In the genomic region with DNA sequence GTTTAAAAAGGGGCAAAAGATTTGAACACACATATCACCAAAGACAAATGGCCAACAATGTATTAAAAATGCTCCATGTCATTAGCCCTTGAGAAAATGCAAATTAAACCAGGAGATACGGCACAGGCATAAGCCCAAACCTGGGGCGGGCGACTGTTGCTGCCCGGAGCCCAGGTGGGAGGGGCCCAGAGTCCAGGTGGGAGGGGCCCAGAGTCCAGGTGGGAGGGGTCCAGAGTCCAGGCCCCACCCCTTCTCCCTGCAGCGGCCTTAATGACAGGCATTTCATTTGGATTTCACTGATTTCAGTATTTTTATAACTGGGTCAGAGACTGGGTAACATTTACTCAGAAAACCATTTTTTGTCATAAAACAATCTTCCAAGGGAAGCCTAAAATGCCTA, we compare ENCODE assay signal across 22 cellular contexts.
DNase-seq lines count a peak whose midpoint lies in the region; ATAC-seq, FAIRE-seq and TF ChIP-seq lines count a peak whose summit lies in the region.
"Had no signal": no experiment of that assay in that cellular context is flagged by ENCODE, and none has a peak within 500 bp of the region (broad histone marks: within the 10 kb centered on the region; RNA-seq: fewer than 3 reads in every experiment).

No MANE protein-coding gene starts in this region.

- no peak overlapping the region for H3K27ac ChIP-seq in small intestine (ENCODE audit: low read depth in 1 of 2, low read length in 1 of 2)
- H3K27ac ChIP-seq: adrenal gland, prostate gland, SJSA1, tibial nerve had no signal

- H3K9me3 ChIP-seq in small intestine (ENCODE audit: control insufficient read depth, low read depth): no peaks in the 10 kb centered on the region
- H3K9me3 ChIP-seq: adrenal gland, prostate gland, SJSA1, tibial nerve had no signal

- H3K4me3 ChIP-seq in H7 (ENCODE audit: insufficient read depth, low read depth, low read length) (no peak overlapping the region), small intestine (ENCODE audit: low read depth in 1 of 2, low read length in 2 of 2) (no peak overlapping the region)
- H3K4me3 ChIP-seq: adrenal gland, prostate gland, SJSA1, tibial nerve had no signal

- H3K27me3 Mint-ChIP-seq in activated T-helper 17 cell treated with anti-CD3 and anti-CD28 coated beads, Interleukin-2, amount 50 U/mL, for 72 hours: no peaks in the 10 kb centered on the region
- H3K27me3 Mint-ChIP-seq: activated CD4-positive, alpha-beta T cell treated with anti-CD3 and anti-CD28 coated beads, Interleukin-2, amount 10 ng/mL, durations not matched to agents 24 days and 14 days; central memory CD8-positive, alpha-beta T cell; stimulated activated memory B cell treated with anti-CD40 and anti-IgM and Interleukin-4, amounts not matched to agents 10 μg/mL and 1 μg/mL and 100 μg/mL, for 72 hours had no signal

- no peak for TF ChIP-seq CTCF in omental fat pad (IDR thresholded peaks at IDR 0.05)

- H3K27me3 ChIP-seq in H7 (ENCODE audit: control insufficient read depth, insufficient read depth, low read length) (no peaks in the 10 kb centered on the region), small intestine (ENCODE audit: control insufficient read depth in 2 of 2, insufficient read depth in 2 of 2, low read length in 2 of 2) (no peaks in the 10 kb centered on the region)
- H3K27me3 ChIP-seq: adrenal gland, SJSA1, tibial nerve had no signal

- WGBS in small intestine, 3 donors: 49 to 76% (median 68%) methylated on average over 5 of the region's 5 CpGs

- H3K4me1 ChIP-seq in small intestine (ENCODE audit: control insufficient read depth in 2 of 2, insufficient read depth in 1 of 2, low read depth in 1 of 2, low read length in 1 of 2): no peaks in the 10 kb centered on the region
- H3K4me1 ChIP-seq: prostate gland had no signal

- H3K36me3 ChIP-seq in H7 (replicated peaks; ENCODE audit: control insufficient read depth, insufficient read depth, low read length) (no peaks in the 10 kb centered on the region), small intestine (ENCODE audit: control insufficient read depth in 2 of 2, insufficient read depth in 2 of 2, low read length in 2 of 2) (no peaks in the 10 kb centered on the region)
- H3K36me3 ChIP-seq: adrenal gland, prostate gland had no signal

- peak; percentile 49 for ATAC-seq in activated T-helper 17 cell treated with anti-CD3 and anti-CD28 coated beads, Interleukin-2, amount 50 U/mL, for 72 hours (replicated peaks)
- ATAC-seq in omental fat pad (ENCODE audit: low FRiP score): no peak
- ATAC-seq: stimulated activated memory B cell treated with anti-CD40 and anti-IgM and Interleukin-4, amounts not matched to agents 10 μg/mL and 1 μg/mL and 100 μg/mL, for 72 hours had no signal

- H3K36me3 Mint-ChIP-seq in activated T-helper 17 cell treated with anti-CD3 and anti-CD28 coated beads, Interleukin-2, amount 50 U/mL, for 72 hours (ENCODE audit: low read depth): peaks cover 43% of the 10 kb centered on the region

- no peaks in the 10 kb centered on the region for H3K9me3 Mint-ChIP-seq in activated T-helper 17 cell treated with anti-CD3 and anti-CD28 coated beads, Interleukin-2, amount 50 U/mL, for 72 hours
- H3K9me3 Mint-ChIP-seq: activated CD4-positive, alpha-beta T cell treated with anti-CD3 and anti-CD28 coated beads, Interleukin-2, amount 10 ng/mL, durations not matched to agents 24 days and 14 days; central memory CD8-positive, alpha-beta T cell; stimulated activated memory B cell treated with anti-CD40 and anti-IgM and Interleukin-4, amounts not matched to agents 10 μg/mL and 1 μg/mL and 100 μg/mL, for 72 hours had no signal

- peak; percentile 34 for DNase-seq in stimulated activated CD4-positive, alpha-beta T cell treated with anti-CD3 and anti-CD28 coated beads, Interleukin-15, amount 100 ng/mL, for 24 hours
- DNase-seq in stimulated activated CD4-positive, alpha-beta T cell treated with anti-CD3 and anti-CD28 coated beads, Interleukin-4, amount 100 ng/mL, for 24 hours: no peak
- DNase-seq in H7 (peak; percentile 94), small intestine (peak; percentile 23), omental fat pad (ENCODE audit: low spot score) (no peak), CD1c-positive myeloid dendritic cell (ENCODE audit: extremely low spot score) (no peak), HuH-7 (ENCODE audit: low spot score) (no peak)
- DNase-seq: activated CD4-positive, alpha-beta T cell treated with anti-CD3 and anti-CD28 coated beads, Interleukin-2, amount 10 ng/mL, durations not matched to agents 24 days and 14 days; adrenal gland; DND-41; effector CD4-positive, alpha-beta T cell; MV-4-11; NCI-H2029; NCI-H510A treated with DMSO at 0.1 percent for 48 hours; T1000 had no signal

- FAIRE-seq in small intestine (lab: Jason Lieb, UNC): no peak
- FAIRE-seq: islet of Langerhans had no signal

- peaks cover 6% of the 10 kb centered on the region for H3K4me1 Mint-ChIP-seq in activated T-helper 17 cell treated with anti-CD3 and anti-CD28 coated beads, Interleukin-2, amount 50 U/mL, for 72 hours

- H3K27ac Mint-ChIP-seq in activated T-helper 17 cell treated with anti-CD3 and anti-CD28 coated beads, Interleukin-2, amount 50 U/mL, for 72 hours: no peak overlapping the region
- H3K27ac Mint-ChIP-seq: activated CD4-positive, alpha-beta T cell treated with anti-CD3 and anti-CD28 coated beads, Interleukin-2, amount 10 ng/mL, durations not matched to agents 24 days and 14 days had no signal

- no peak overlapping the region for H3K4me3 Mint-ChIP-seq in activated T-helper 17 cell treated with anti-CD3 and anti-CD28 coated beads, Interleukin-2, amount 50 U/mL, for 72 hours
- H3K4me3 Mint-ChIP-seq: activated CD4-positive, alpha-beta T cell treated with anti-CD3 and anti-CD28 coated beads, Interleukin-2, amount 10 ng/mL, durations not matched to agents 24 days and 14 days; central memory CD8-positive, alpha-beta T cell; stimulated activated memory B cell treated with anti-CD40 and anti-IgM and Interleukin-4, amounts not matched to agents 10 μg/mL and 1 μg/mL and 100 μg/mL, for 72 hours had no signal

Comparison
In these comparisons a context has a peak if more than half of its experiments do, and no peak if none do; other contexts are left out.
1. DNase-seq: peak in stimulated activated CD4-positive, alpha-beta T cell treated with anti-CD3 and anti-CD28 coated beads, Interleukin-15, amount 100 ng/mL, for 24 hours (single experiment), H7 (single experiment) and small intestine (single experiment); none in stimulated activated CD4-positive, alpha-beta T cell treated with anti-CD3 and anti-CD28 coated beads, Interleukin-4, amount 100 ng/mL, for 24 hours (single experiment), omental fat pad (single experiment), CD1c-positive myeloid dendritic cell (single experiment) and HuH-7 (single experiment).